23 cellular contexts compared by ENCODE assay signal in genomic region chr12:103442187-103442564, GRCh38. TPM values are rescaled to one million over a fixed set of nuclear protein-coding genes. Genes with fewer than 3 reads are reported as not detected.
DNase-seq lines count a peak whose midpoint lies in the region; ATAC-seq, FAIRE-seq and TF ChIP-seq lines count a peak whose summit lies in the region.
"Had no signal": no experiment of that assay in that cellular context is flagged by ENCODE, and none has a peak within 500 bp of the region (broad histone marks: within the 10 kb centered on the region; RNA-seq: fewer than 3 reads in every experiment).

No MANE protein-coding gene starts in this region.

- H2AFZ ChIP-seq in MM.1S (ENCODE audit: low read length) = no peak overlapping the region

- peak; percentile 4 for DNase-seq in NCI-H82 (lab: John Stamatoyannopoulos, UW)
- DNase-seq in NCI-H82 treated with DMSO at 0.1 percent for 48 hours (lab: John Stamatoyannopoulos, UW; ENCODE audit: unreplicated experiment) = no peak
- no peak for DNase-seq in CD8-positive, alpha-beta T cell
- no peak for DNase-seq in MM.1S
- DNase-seq in central memory CD8-positive, alpha-beta T cell (ENCODE audit: low spot score in 2 of 2) = no peak
- DNase-seq in DMS 273 treated with DMSO at 0.1 percent for 48 hours (lab: John Stamatoyannopoulos, UW) = no peak
- DNase-seq in HTR-8/SVneo (ENCODE audit: insufficient read length, low spot score) = no peak
- DNase-seq in endodermal cell = no peak
- DNase-seq: aorta; DMS79 treated with DMSO at 0.1 percent for 48 hours; islet precursor cell; NCI-H1436; NCI-H2171; NK-92 treated with Interleukin-12 subunit alpha and Interleukin-12 subunit beta, amount 100 ng/mL, for 24 hours; posterior cingulate gyrus had no signal

- intact Hi-C loops in CD8-positive, alpha-beta T cell (cut with DNase I, micrococcal nuclease) = no loop called here

- no peaks in the 10 kb centered on the region for H3K9me2 ChIP-seq in MM.1S (replicated peaks; ENCODE audit: insufficient read depth, low read length)

- no peaks in the 10 kb centered on the region for H3K27me3 Mint-ChIP-seq in CD8-positive, alpha-beta T cell (ENCODE audit: low read depth)
- no peaks in the 10 kb centered on the region for H3K27me3 Mint-ChIP-seq in central memory CD8-positive, alpha-beta T cell
- H3K27me3 Mint-ChIP-seq in endodermal cell (ENCODE audit: insufficient read depth) = no peaks in the 10 kb centered on the region

- H3K4me1 Mint-ChIP-seq in CD8-positive, alpha-beta T cell (ENCODE audit: low read depth) = peaks cover 25% of the 10 kb centered on the region
- peaks cover 12% of the 10 kb centered on the region for H3K4me1 Mint-ChIP-seq in central memory CD8-positive, alpha-beta T cell
- H3K4me1 Mint-ChIP-seq in endodermal cell = peaks cover 17% of the 10 kb centered on the region

- no peak for TF ChIP-seq CTCF in CD8-positive, alpha-beta T cell (IDR thresholded peaks at IDR 0.05)
- no peak for TF ChIP-seq CTCF in MM.1S (IDR thresholded peaks at IDR 0.05; ENCODE audit: low read length)
- no peak for TF ChIP-seq CTCF in endodermal cell (conservative IDR thresholded peaks at IDR 0.05)

- peaks cover 19% of the 10 kb centered on the region for H3K4me1 ChIP-seq in CD8-positive, alpha-beta T cell (ENCODE audit: insufficient read depth, low read length)
- H3K4me1 ChIP-seq in MM.1S (ENCODE audit: low read length) (peaks cover 18% of the 10 kb centered on the region), endodermal cell (ENCODE audit: control insufficient read depth, insufficient read depth, low read length) (no peaks in the 10 kb centered on the region)

- CTCF ChIA-PET in CD8-positive, alpha-beta T cell (lab: Charles Lee) = interaction anchor here (0.9 kb wide), 1 partner anchor 19 kb away, joined by 3 read pairs; no protein-coding TSS in a partner anchor

- no peak overlapping the region for H3K9ac ChIP-seq in MM.1S (ENCODE audit: low read length)
- H3K9ac ChIP-seq in endodermal cell (ENCODE audit: extremely low read depth, low read length, poor library complexity, severe bottlenecking) = no peak overlapping the region

- H3K9me3 Mint-ChIP-seq in CD8-positive, alpha-beta T cell = no peaks in the 10 kb centered on the region
- H3K9me3 Mint-ChIP-seq in central memory CD8-positive, alpha-beta T cell = no peaks in the 10 kb centered on the region
- no peaks in the 10 kb centered on the region for H3K9me3 Mint-ChIP-seq in endodermal cell

- no peak for FAIRE-seq in HTR-8/SVneo (lab: Jason Lieb, UNC)
- FAIRE-seq: endometrium had no signal

- no peaks in the 10 kb centered on the region for H3K27me3 ChIP-seq in CD8-positive, alpha-beta T cell (ENCODE audit: insufficient read depth, low read length)
- H3K27me3 ChIP-seq in MM.1S (replicated peaks; ENCODE audit: insufficient read depth, low read length) = no peaks in the 10 kb centered on the region
- no peaks in the 10 kb centered on the region for H3K27me3 ChIP-seq in endodermal cell (ENCODE audit: control insufficient read depth, insufficient read depth, low read length, poor library complexity, severe bottlenecking)

- POLR2A ChIA-PET in CD8-positive, alpha-beta T cell (lab: Charles Lee) = interaction anchor here (1.7 kb wide), 1 partner anchor 53 kb away, joined by 9 read pairs; the partner anchor contains the start of gene C12orf42

- ATAC-seq in CD8-positive, alpha-beta T cell = no peak
- no peak for ATAC-seq in central memory CD8-positive, alpha-beta T cell (replicated peaks; ENCODE audit: extremely low read depth, poor library complexity, severe bottlenecking)
- ATAC-seq: HCT116, Right ventricle myocardium inferior had no signal

- no peaks in the 10 kb centered on the region for H4K20me1 ChIP-seq in MM.1S (ENCODE audit: insufficient read depth, low read length)

- H3K4me2 ChIP-seq in MM.1S (ENCODE audit: low read depth, low read length) = peak overlapping the region; percentile 14; the same call in 1 of the 2 replicates

- H3K79me2 ChIP-seq in MM.1S (ENCODE audit: low read length) = no peaks in the 10 kb centered on the region

- peak overlapping the region; percentile 45 for H3K27ac ChIP-seq in CD8-positive, alpha-beta T cell (ENCODE audit: low read depth, low read length)
- H3K27ac ChIP-seq in MM.1S (ENCODE audit: low read length) (peak overlapping the region; percentile 67; the same call in 1 of the 2 replicates), endodermal cell (ENCODE audit: low read depth, low read length) (no peak overlapping the region)
- H3K27ac ChIP-seq: 22Rv1, C4-2B, thoracic aorta had no signal

- H3K27ac Mint-ChIP-seq in CD8-positive, alpha-beta T cell = peak overlapping the region; percentile 98
- H3K27ac Mint-ChIP-seq in central memory CD8-positive, alpha-beta T cell (ENCODE audit: low read depth) = peak overlapping the region; percentile 87
- H3K27ac Mint-ChIP-seq in endodermal cell = no peak overlapping the region

- 72 to 77% methylated on average over 4 to 5 of the region's 5 CpGs for WGBS in endodermal cell (ENCODE audit: insufficient coverage in 1 of 2, insufficient read length in 1 of 2), 2 experiments

- no peaks in the 10 kb centered on the region for H3K36me3 ChIP-seq in CD8-positive, alpha-beta T cell (ENCODE audit: insufficient read depth, low read length)
- no peaks in the 10 kb centered on the region for H3K36me3 ChIP-seq in MM.1S (replicated peaks; ENCODE audit: insufficient read depth, low read length)
- no peaks in the 10 kb centered on the region for H3K36me3 ChIP-seq in endodermal cell (ENCODE audit: control insufficient read depth, insufficient read depth, low read length)
- H3K36me3 ChIP-seq: thoracic aorta had no signal

- H3K4me3 Mint-ChIP-seq in CD8-positive, alpha-beta T cell = no peak overlapping the region
- no peak overlapping the region for H3K4me3 Mint-ChIP-seq in central memory CD8-positive, alpha-beta T cell
- no peak overlapping the region for H3K4me3 Mint-ChIP-seq in endodermal cell

- H3K4me3 ChIP-seq in CD8-positive, alpha-beta T cell (ENCODE audit: low read depth, low read length) = no peak overlapping the region
- H3K4me3 ChIP-seq in MM.1S (ENCODE audit: low read length) (no peak overlapping the region), endodermal cell (ENCODE audit: low read length) (no peak overlapping the region)
- H3K4me3 ChIP-seq: thoracic aorta had no signal

- H3K36me3 Mint-ChIP-seq in CD8-positive, alpha-beta T cell = peaks cover 2% of the 10 kb centered on the region
- H3K36me3 Mint-ChIP-seq in central memory CD8-positive, alpha-beta T cell (ENCODE audit: insufficient read depth) = peaks cover 6% of the 10 kb centered on the region
- no peaks in the 10 kb centered on the region for H3K36me3 Mint-ChIP-seq in endodermal cell (ENCODE audit: low read depth)

- peaks cover 18% of the 10 kb centered on the region for H3F3A ChIP-seq in MM.1S (ENCODE audit: insufficient read depth, low read length)

- H3K9me3 ChIP-seq in CD8-positive, alpha-beta T cell (ENCODE audit: low read length) = no peaks in the 10 kb centered on the region
- H3K9me3 ChIP-seq in MM.1S (replicated peaks; ENCODE audit: insufficient read depth, low read length) (no peaks in the 10 kb centered on the region; the same call in 1 of the 2 replicates), endodermal cell (ENCODE audit: control insufficient read depth, low read length) (no peaks in the 10 kb centered on the region)
- H3K9me3 ChIP-seq: thoracic aorta had no signal

RNA-seq across cellular contexts. Expression of gene C12orf42, which starts 53.6 kb away (rescaled TPM):
- total RNA-seq in CD8-positive, alpha-beta T cell = 1 to 10 TPM; 5.5 to 8.8 TPM
- total RNA-seq in endodermal cell = not detected
- not detected for polyA plus RNA-seq in endodermal cell (2013, experiment 1 of 2)
- polyA plus RNA-seq in endodermal cell (2013, experiment 2 of 2) = 0.29 TPM
- total RNA-seq: aorta, HT-29, lung microvascular endothelial cell, Right ventricle myocardium inferior, thoracic aorta had no signal
- polyA plus RNA-seq: aorta had no signal

Comparison
In these comparisons a context has a peak if more than half of its experiments do, and no peak if none do; other contexts are left out.
1. RNA of gene C12orf42, which starts 53.6 kb away (total RNA-seq): 5.5 to 8.8 TPM in CD8-positive, alpha-beta T cell; not detected in endodermal cell; every median in the first group is over 4 times any median in the second.